In the genomic region with DNA sequence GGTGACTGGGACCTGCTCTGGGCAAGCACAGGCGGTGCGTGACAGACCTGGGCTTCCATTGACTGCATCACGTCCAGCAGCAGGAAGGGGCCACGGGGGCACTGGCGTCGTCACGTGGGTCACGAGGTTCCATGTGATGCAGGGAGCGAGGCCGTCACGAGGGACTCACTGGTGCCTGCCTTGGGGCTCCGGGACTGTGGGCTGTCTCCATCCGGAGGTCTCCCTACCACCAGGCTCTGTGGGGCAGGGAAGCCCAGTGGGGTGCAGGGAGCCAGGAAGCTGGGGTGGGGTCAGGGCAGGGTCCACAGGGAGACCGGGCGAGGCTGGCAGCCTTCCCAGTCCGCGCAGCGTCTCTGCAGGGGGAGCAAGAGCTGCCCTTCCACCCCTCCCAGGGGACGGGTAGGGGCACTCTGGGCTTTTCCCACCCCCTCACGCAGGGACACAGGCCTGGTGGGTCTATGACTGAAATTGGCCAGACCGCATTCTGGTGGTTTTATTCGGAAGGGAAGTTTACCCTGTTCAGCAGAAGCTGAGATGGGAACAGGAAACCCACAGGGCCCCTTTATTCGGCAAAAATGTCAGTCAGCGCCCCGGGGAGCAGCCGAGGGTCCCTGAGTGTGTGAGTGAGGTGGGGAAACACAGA, we compare ENCODE assay signal across 1 cellular context.
TF ChIP-seq lines count a peak whose summit lies in the region.

No MANE protein-coding gene starts in this region.

TF ChIP-seq in GM12878, 131 proteins besides CTCF, POLR2A, EP300 and RAD21 (continues in another document):
- TF ChIP-seq RAD51 (IDR thresholded peaks at IDR 0.05) (peak; percentile 98), ZBED1 (IDR thresholded peaks at IDR 0.05; ENCODE audit: borderline replicate concordance) (peak; percentile 70), SRF (IDR thresholded peaks at IDR 0.05; ENCODE audit: low read depth in 2 of 2, low read length in 2 of 2) (no peak), SREBF1 (IDR thresholded peaks at IDR 0.05; ENCODE audit: low read length) (no peak), REST (IDR thresholded peaks at IDR 0.05; ENCODE audit: low read depth, low read length) (no peak), CEBPZ (IDR thresholded peaks at IDR 0.05; ENCODE audit: low read depth, low read length) (no peak), ZNF622 (IDR thresholded peaks at IDR 0.05) (no peak), IKZF2 (IDR thresholded peaks at IDR 0.05) (peak; percentile 83 to 84), ASH2L (IDR thresholded peaks at IDR 0.05; ENCODE audit: borderline replicate concordance, low read depth) (no peak), GATAD2B (conservative IDR thresholded peaks at IDR 0.05; ENCODE audit: low read depth) (peak; percentile 89; the same call in 1 of the 2 replicates), SMARCA5 (IDR thresholded peaks at IDR 0.05) (peak; percentile 9; the same call in 1 of the 2 replicates), DPF2 (IDR thresholded peaks at IDR 0.05) (peak; percentile 73), RCOR1 (conservative IDR thresholded peaks at IDR 0.05; ENCODE audit: low read depth, low read length) (no peak), CBFB (IDR thresholded peaks at IDR 0.05; ENCODE audit: low read depth) (peak; percentile 89), RBBP5 (conservative IDR thresholded peaks at IDR 0.05) (no peak), PAX8 (IDR thresholded peaks at IDR 0.05) (no peak), JUND (IDR thresholded peaks at IDR 0.05; ENCODE audit: low read depth, low read length) (no peak), RB1 (IDR thresholded peaks at IDR 0.05; ENCODE audit: borderline replicate concordance) (peak; percentile 31; the same call in 1 of the 2 replicates), ZBTB11 (CRISPR knock-in tag; IDR thresholded peaks at IDR 0.05) (no peak), TARDBP (IDR thresholded peaks at IDR 0.05; ENCODE audit: borderline replicate concordance) (no peak), IKZF1 (conservative IDR thresholded peaks at IDR 0.05) (peak; percentile 91), KAT2A (conservative IDR thresholded peaks at IDR 0.05; ENCODE audit: control insufficient read depth, low read depth, low read length) (no peak), SMAD5 (IDR thresholded peaks at IDR 0.05; ENCODE audit: low read depth) (no peak), POLR2AphosphoS2 (IDR thresholded peaks at IDR 0.05; ENCODE audit: low read depth, low read length) (peak; percentile 75; the same call in 1 of the 2 replicates), EED (IDR thresholded peaks at IDR 0.05; ENCODE audit: low read depth) (peak; percentile 84), BCL11A (IDR thresholded peaks at IDR 0.05; ENCODE audit: low read depth, low read length) (peak; percentile 64; the same call in 1 of the 2 replicates), SMAD1 (IDR thresholded peaks at IDR 0.05; ENCODE audit: low read depth, partially characterized antibody) (peak; percentile 62), STAT3 (IDR thresholded peaks at IDR 0.05; ENCODE audit: low read depth, low read length) (no peak), ATF2 (IDR thresholded peaks at IDR 0.05; ENCODE audit: low read length) (no peak), CHD2 (IDR thresholded peaks at IDR 0.05; ENCODE audit: borderline replicate concordance, low read depth, low read length) (peak; percentile 79; the same call in 1 of the 2 replicates)
- TF ChIP-seq, protein P1, sequence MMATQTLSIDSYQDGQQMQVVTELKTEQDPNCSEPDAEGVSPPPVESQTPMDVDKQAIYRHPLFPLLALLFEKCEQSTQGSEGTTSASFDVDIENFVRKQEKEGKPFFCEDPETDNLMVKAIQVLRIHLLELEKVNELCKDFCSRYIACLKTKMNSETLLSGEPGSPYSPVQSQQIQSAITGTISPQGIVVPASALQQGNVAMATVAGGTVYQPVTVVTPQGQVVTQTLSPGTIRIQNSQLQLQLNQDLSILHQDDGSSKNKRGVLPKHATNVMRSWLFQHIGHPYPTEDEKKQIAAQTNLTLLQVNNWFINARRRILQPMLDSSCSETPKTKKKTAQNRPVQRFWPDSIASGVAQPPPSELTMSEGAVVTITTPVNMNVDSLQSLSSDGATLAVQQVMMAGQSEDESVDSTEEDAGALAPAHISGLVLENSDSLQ (IDR thresholded peaks at IDR 0.05), result peak; percentile 25; the same call in 1 of the 2 replicates
- TF ChIP-seq, protein P2, sequence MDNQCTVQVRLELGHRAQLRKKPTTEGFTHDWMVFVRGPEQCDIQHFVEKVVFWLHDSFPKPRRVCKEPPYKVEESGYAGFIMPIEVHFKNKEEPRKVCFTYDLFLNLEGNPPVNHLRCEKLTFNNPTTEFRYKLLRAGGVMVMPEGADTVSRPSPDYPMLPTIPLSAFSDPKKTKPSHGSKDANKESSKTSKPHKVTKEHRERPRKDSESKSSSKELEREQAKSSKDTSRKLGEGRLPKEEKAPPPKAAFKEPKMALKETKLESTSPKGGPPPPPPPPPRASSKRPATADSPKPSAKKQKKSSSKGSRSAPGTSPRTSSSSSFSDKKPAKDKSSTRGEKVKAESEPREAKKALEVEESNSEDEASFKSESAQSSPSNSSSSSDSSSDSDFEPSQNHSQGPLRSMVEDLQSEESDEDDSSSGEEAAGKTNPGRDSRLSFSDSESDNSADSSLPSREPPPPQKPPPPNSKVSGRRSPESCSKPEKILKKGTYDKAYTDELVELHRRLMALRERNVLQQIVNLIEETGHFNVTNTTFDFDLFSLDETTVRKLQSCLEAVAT (IDR thresholded peaks at IDR 0.05), result peak; percentile 60
- TF ChIP-seq, protein P3, sequence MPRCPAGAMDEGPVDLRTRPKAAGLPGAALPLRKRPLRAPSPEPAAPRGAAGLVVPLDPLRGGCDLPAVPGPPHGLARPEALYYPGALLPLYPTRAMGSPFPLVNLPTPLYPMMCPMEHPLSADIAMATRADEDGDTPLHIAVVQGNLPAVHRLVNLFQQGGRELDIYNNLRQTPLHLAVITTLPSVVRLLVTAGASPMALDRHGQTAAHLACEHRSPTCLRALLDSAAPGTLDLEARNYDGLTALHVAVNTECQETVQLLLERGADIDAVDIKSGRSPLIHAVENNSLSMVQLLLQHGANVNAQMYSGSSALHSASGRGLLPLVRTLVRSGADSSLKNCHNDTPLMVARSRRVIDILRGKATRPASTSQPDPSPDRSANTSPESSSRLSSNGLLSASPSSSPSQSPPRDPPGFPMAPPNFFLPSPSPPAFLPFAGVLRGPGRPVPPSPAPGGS (IDR thresholded peaks at IDR 0.05; ENCODE audit: borderline replicate concordance, insufficient read depth, low read depth, low read length, poor library complexity, severe bottlenecking), result peak; percentile 43
- TF ChIP-seq, protein P4, sequence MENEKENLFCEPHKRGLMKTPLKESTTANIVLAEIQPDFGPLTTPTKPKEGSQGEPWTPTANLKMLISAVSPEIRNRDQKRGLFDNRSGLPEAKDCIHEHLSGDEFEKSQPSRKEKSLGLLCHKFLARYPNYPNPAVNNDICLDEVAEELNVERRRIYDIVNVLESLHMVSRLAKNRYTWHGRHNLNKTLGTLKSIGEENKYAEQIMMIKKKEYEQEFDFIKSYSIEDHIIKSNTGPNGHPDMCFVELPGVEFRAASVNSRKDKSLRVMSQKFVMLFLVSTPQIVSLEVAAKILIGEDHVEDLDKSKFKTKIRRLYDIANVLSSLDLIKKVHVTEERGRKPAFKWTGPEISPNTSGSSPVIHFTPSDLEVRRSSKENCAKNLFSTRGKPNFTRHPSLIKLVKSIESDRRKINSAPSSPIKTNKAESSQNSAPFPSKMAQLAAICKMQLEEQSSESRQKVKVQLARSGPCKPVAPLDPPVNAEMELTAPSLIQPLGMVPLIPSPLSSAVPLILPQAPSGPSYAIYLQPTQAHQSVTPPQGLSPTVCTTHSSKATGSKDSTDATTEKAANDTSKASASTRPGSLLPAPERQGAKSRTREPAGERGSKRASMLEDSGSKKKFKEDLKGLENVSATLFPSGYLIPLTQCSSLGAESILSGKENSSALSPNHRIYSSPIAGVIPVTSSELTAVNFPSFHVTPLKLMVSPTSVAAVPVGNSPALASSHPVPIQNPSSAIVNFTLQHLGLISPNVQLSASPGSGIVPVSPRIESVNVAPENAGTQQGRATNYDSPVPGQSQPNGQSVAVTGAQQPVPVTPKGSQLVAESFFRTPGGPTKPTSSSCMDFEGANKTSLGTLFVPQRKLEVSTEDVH (IDR thresholded peaks at IDR 0.05; ENCODE audit: low read depth, partially characterized antibody), result no peak
